ENCODE assay signal across 22 cellular contexts in the genomic region with DNA sequence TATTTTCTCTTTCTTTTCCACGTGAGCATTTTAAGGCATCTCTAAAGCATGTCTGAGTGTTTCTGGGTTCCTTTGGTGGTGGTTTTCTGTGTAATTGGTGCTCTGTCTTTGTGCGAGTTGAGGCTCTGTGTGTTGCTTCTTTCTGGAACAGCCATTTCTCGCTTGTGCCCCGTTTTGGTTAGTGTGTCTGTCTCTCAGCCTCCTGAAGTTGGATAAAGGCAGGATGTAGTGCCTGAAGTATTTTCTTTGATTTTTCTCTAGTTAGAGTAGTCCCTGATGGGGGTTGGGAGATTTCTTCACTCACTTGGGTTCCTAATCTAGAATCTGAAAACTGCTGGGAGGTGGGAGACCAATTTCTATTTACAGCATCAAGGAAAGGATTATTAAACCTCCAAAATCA.
DNase-seq lines count a peak whose midpoint lies in the region; ATAC-seq and TF ChIP-seq lines count a peak whose summit lies in the region.
"Had no signal": no experiment of that assay in that cellular context is flagged by ENCODE, and none has a peak within 500 bp of the region (broad histone marks: within the 10 kb centered on the region; RNA-seq: fewer than 3 reads in every experiment).

No MANE protein-coding gene starts in this region.

- peaks cover 77% of the 10 kb centered on the region for H3K4me1 Mint-ChIP-seq in brain
- H3K4me1 Mint-ChIP-seq in activated naive CD4-positive, alpha-beta T cell treated with anti-CD3 and anti-CD28 coated beads, Interleukin-2, amount 10 ng/mL, durations not matched to agents 7 days and 5 days: no peaks in the 10 kb centered on the region

- H3K27ac ChIP-seq in substantia nigra (ENCODE audit: low read depth, low read length, poor library complexity, severe bottlenecking) (peak overlapping the region; percentile 52), MM.1S (ENCODE audit: low read length) (no peak overlapping the region), upper lobe of right lung (no peak overlapping the region)
- H3K27ac ChIP-seq: brain microvascular endothelial cell, foreskin keratinocyte, Peyer's patch, SK-N-MC, testis had no signal

- H3K4me3 Mint-ChIP-seq in brain: peak overlapping the region; percentile 76 to 88 (median 86)
- no peak overlapping the region for H3K4me3 Mint-ChIP-seq in activated naive CD4-positive, alpha-beta T cell treated with anti-CD3 and anti-CD28 coated beads, Interleukin-2, amount 10 ng/mL, durations not matched to agents 7 days and 5 days
- H3K4me3 Mint-ChIP-seq: activated naive CD8-positive, alpha-beta T cell; activated T-cell treated with anti-CD3 and anti-CD28 coated beads, Interleukin-2, amount 50 U/mL, for 72 hours; CD8-positive, alpha-beta T cell had no signal

- H3K27ac Mint-ChIP-seq in brain: peak overlapping the region; percentile 94 to 99 (median 99)
- no peak overlapping the region for H3K27ac Mint-ChIP-seq in activated naive CD4-positive, alpha-beta T cell treated with anti-CD3 and anti-CD28 coated beads, Interleukin-2, amount 10 ng/mL, durations not matched to agents 7 days and 5 days
- H3K27ac Mint-ChIP-seq: activated naive CD8-positive, alpha-beta T cell; activated T-cell treated with anti-CD3 and anti-CD28 coated beads, Interleukin-2, amount 50 U/mL, for 72 hours; CD8-positive, alpha-beta T cell; T-helper 2 cell treated with Interferon-gamma antibody and Interleukin-4, amounts not matched to agents 5 μg/mL and 100 μg/mL, for 36 hours had no signal

- CTCF ChIA-PET in activated naive CD4-positive, alpha-beta T cell treated with anti-CD3 and anti-CD28 coated beads, Interleukin-2, amount 10 ng/mL, durations not matched to agents 7 days and 5 days (lab: Charles Lee): no interaction called here

- H3K27me3 ChIP-seq in Loucy (ENCODE audit: insufficient read depth, low read length, poor library complexity, severe bottlenecking) (no peaks in the 10 kb centered on the region), MM.1S (replicated peaks; ENCODE audit: insufficient read depth, low read length) (no peaks in the 10 kb centered on the region), upper lobe of right lung (no peaks in the 10 kb centered on the region)
- H3K27me3 ChIP-seq: brain microvascular endothelial cell, foreskin keratinocyte, Peyer's patch, testis had no signal

- H3K79me2 ChIP-seq in Loucy (ENCODE audit: insufficient read depth, low read length): no peaks in the 10 kb centered on the region
- H3K79me2 ChIP-seq in MM.1S (ENCODE audit: low read length): no peaks in the 10 kb centered on the region

- no peak overlapping the region for H3K4me3 ChIP-seq in Loucy (ENCODE audit: low read length, poor library complexity, severe bottlenecking)
- H3K4me3 ChIP-seq in MM.1S (ENCODE audit: low read length): no peak overlapping the region
- no peak overlapping the region for H3K4me3 ChIP-seq in upper lobe of right lung
- H3K4me3 ChIP-seq: SK-N-MC had no signal

- no peaks in the 10 kb centered on the region for H3K36me3 Mint-ChIP-seq in brain
- H3K36me3 Mint-ChIP-seq in activated naive CD4-positive, alpha-beta T cell treated with anti-CD3 and anti-CD28 coated beads, Interleukin-2, amount 10 ng/mL, durations not matched to agents 7 days and 5 days: no peaks in the 10 kb centered on the region
- H3K36me3 Mint-ChIP-seq: activated naive CD8-positive, alpha-beta T cell; CD8-positive, alpha-beta T cell had no signal

- H3K9me3 Mint-ChIP-seq in brain: peaks cover 0 to 3% (median 0%) of the 10 kb centered on the region in 5 experiments
- H3K9me3 Mint-ChIP-seq in activated naive CD4-positive, alpha-beta T cell treated with anti-CD3 and anti-CD28 coated beads, Interleukin-2, amount 10 ng/mL, durations not matched to agents 7 days and 5 days: no peaks in the 10 kb centered on the region
- H3K9me3 Mint-ChIP-seq: activated T-cell treated with anti-CD3 and anti-CD28 coated beads, Interleukin-2, amount 50 U/mL, for 72 hours; CD8-positive, alpha-beta T cell; T-helper 2 cell treated with Interferon-gamma antibody and Interleukin-4, amounts not matched to agents 5 μg/mL and 100 μg/mL, for 36 hours had no signal

- intact Hi-C loops in upper lobe of right lung (cut with DNase I): no loop called here

- H3K4me1 ChIP-seq in Loucy (ENCODE audit: insufficient read depth, low read length, poor library complexity, severe bottlenecking) (peaks cover 23% of the 10 kb centered on the region), MM.1S (ENCODE audit: low read length) (no peaks in the 10 kb centered on the region), upper lobe of right lung (no peaks in the 10 kb centered on the region)
- H3K4me1 ChIP-seq: foreskin keratinocyte, Peyer's patch, testis had no signal

- H3F3A ChIP-seq in Loucy (ENCODE audit: low read depth) (no peaks in the 10 kb centered on the region), MM.1S (ENCODE audit: insufficient read depth, low read length) (no peaks in the 10 kb centered on the region)

- TF ChIP-seq CTCF in Loucy (conservative IDR thresholded peaks at IDR 0.05; ENCODE audit: low read length): no peak
- no peak for TF ChIP-seq CTCF in brain (conservative IDR thresholded peaks at IDR 0.05)
- TF ChIP-seq CTCF in MM.1S (IDR thresholded peaks at IDR 0.05; ENCODE audit: low read length): no peak
- no peak for TF ChIP-seq CTCF in upper lobe of right lung (IDR thresholded peaks at IDR 0.05)

- peak; percentile 21 for DNase-seq in left kidney (ENCODE audit: low read depth, low spot score)
- DNase-seq in substantia nigra (lab: John Stamatoyannopoulos, UW): peak in 9 of 49 donors; percentile 5 to 46 (median 20)
- DNase-seq in MM.1S: no peak
- DNase-seq in NK-92 (lab: John Stamatoyannopoulos, UW; ENCODE audit: unreplicated experiment): no peak
- no peak for DNase-seq in upper lobe of right lung
- no peak for DNase-seq in activated naive CD4-positive, alpha-beta T cell treated with anti-CD3 and anti-CD28 coated beads, Interleukin-2, amount 10 ng/mL, durations not matched to agents 7 days and 5 days
- DNase-seq: activated T-cell treated with anti-CD3 and anti-CD28 coated beads, Interleukin-2, amount 50 U/mL, for 72 hours; brain microvascular endothelial cell; CD8-positive, alpha-beta T cell; cortex of kidney; DMS79 treated with DMSO at 0.1 percent for 48 hours; foreskin keratinocyte; kidney glomerular epithelial cell; Peyer's patch; stimulated activated CD4-positive, alpha-beta T cell treated with anti-CD3 and anti-CD28 coated beads, Interleukin-12 subunit alpha, Interleukin-12 subunit beta, amount 100 ng/mL, for 4 hours; testis had no signal

- H3K9me2 ChIP-seq in Loucy (replicated peaks; ENCODE audit: low read depth, low read length) (no peaks in the 10 kb centered on the region), MM.1S (replicated peaks; ENCODE audit: insufficient read depth, low read length) (no peaks in the 10 kb centered on the region)

- H4K20me1 ChIP-seq in Loucy (ENCODE audit: insufficient read depth, low read length, poor library complexity, severe bottlenecking): no peaks in the 10 kb centered on the region
- H4K20me1 ChIP-seq in MM.1S (ENCODE audit: insufficient read depth, low read length): no peaks in the 10 kb centered on the region

- H3K27me3 Mint-ChIP-seq in brain: no peaks in the 10 kb centered on the region
- H3K27me3 Mint-ChIP-seq in activated naive CD4-positive, alpha-beta T cell treated with anti-CD3 and anti-CD28 coated beads, Interleukin-2, amount 10 ng/mL, durations not matched to agents 7 days and 5 days: peaks cover 12% of the 10 kb centered on the region

- H3K36me3 ChIP-seq in Loucy (ENCODE audit: insufficient read depth, low read length): no peaks in the 10 kb centered on the region
- no peaks in the 10 kb centered on the region for H3K36me3 ChIP-seq in MM.1S (replicated peaks; ENCODE audit: insufficient read depth, low read length)
- H3K36me3 ChIP-seq in upper lobe of right lung: no peaks in the 10 kb centered on the region
- H3K36me3 ChIP-seq: brain microvascular endothelial cell, Peyer's patch had no signal

- H3K4me2 ChIP-seq in Loucy (ENCODE audit: low read depth, low read length, poor library complexity, severe bottlenecking) (peak overlapping the region; percentile 32), MM.1S (ENCODE audit: low read depth, low read length) (no peak overlapping the region)

- H2AFZ ChIP-seq in Loucy (ENCODE audit: low read length) (peak overlapping the region; percentile 96), MM.1S (ENCODE audit: low read length) (no peak overlapping the region)

- H3K9ac ChIP-seq in Loucy (ENCODE audit: low read depth, low read length, poor library complexity, severe bottlenecking) (peak overlapping the region; percentile 36), MM.1S (ENCODE audit: low read length) (no peak overlapping the region)

- ATAC-seq in upper lobe of right lung: no peak
- ATAC-seq: activated CD4-positive, CD25-positive, alpha-beta regulatory T cell treated with anti-CD3 and anti-CD28 coated beads, Interleukin-2, amount 50 U/mL, for 24 hours; activated T-cell treated with anti-CD3 and anti-CD28 coated beads, Interleukin-2, amount 50 U/mL, for 72 hours; CD8-positive, alpha-beta T cell; foreskin keratinocyte had no signal

- H3K9me3 ChIP-seq in Loucy (ENCODE audit: insufficient read depth, low read depth, low read length) (no peaks in the 10 kb centered on the region), MM.1S (replicated peaks; ENCODE audit: insufficient read depth, low read length) (no peaks in the 10 kb centered on the region), upper lobe of right lung (no peaks in the 10 kb centered on the region)
- H3K9me3 ChIP-seq: Peyer's patch, testis had no signal
